ENCODE assay signal across 25 cellular contexts in genomic region chr5:161261693-161262323, GRCh38.
DNase-seq lines count a peak whose midpoint lies in the region; ATAC-seq and TF ChIP-seq lines count a peak whose summit lies in the region.
"Had no signal": no experiment of that assay in that cellular context is flagged by ENCODE, and none has a peak within 500 bp of the region (broad histone marks: within the 10 kb centered on the region; RNA-seq: fewer than 3 reads in every experiment).

No MANE protein-coding gene starts in this region.

- H3K27me3 ChIP-seq in Peyer's patch, result no peaks in the 10 kb centered on the region

- H3K27me3 Mint-ChIP-seq in activated CD4-positive, alpha-beta memory T cell treated with anti-CD3 and anti-CD28 coated beads, Interleukin-2, amount 10 ng/mL, durations not matched to agents 7 days and 5 days, result no peaks in the 10 kb centered on the region
- H3K27me3 Mint-ChIP-seq: CD4-positive, alpha-beta memory T cell had no signal

- no peak for TF ChIP-seq CTCF in Peyer's patch (IDR thresholded peaks at IDR 0.05)

- no peaks in the 10 kb centered on the region for H3K36me3 Mint-ChIP-seq in activated CD4-positive, alpha-beta memory T cell treated with anti-CD3 and anti-CD28 coated beads, Interleukin-2, amount 10 ng/mL, durations not matched to agents 7 days and 5 days (ENCODE audit: low read depth)
- H3K36me3 Mint-ChIP-seq: CD4-positive, alpha-beta memory T cell; mesothelial cell of epicardium; naive thymus-derived CD4-positive, alpha-beta T cell; T-cell; type B pancreatic cell had no signal

- H3K4me3 Mint-ChIP-seq in activated CD4-positive, alpha-beta memory T cell treated with anti-CD3 and anti-CD28 coated beads, Interleukin-2, amount 10 ng/mL, durations not matched to agents 7 days and 5 days, result no peak overlapping the region
- H3K4me3 Mint-ChIP-seq: CD4-positive, alpha-beta memory T cell; mesothelial cell of epicardium; naive thymus-derived CD4-positive, alpha-beta T cell; T-cell; type B pancreatic cell had no signal

- H3K36me3 ChIP-seq in Peyer's patch, result no peaks in the 10 kb centered on the region
- H3K36me3 ChIP-seq: HAP-1, SJCRH30 had no signal

- H3K4me1 Mint-ChIP-seq in activated CD4-positive, alpha-beta memory T cell treated with anti-CD3 and anti-CD28 coated beads, Interleukin-2, amount 10 ng/mL, durations not matched to agents 7 days and 5 days, result no peaks in the 10 kb centered on the region
- H3K4me1 Mint-ChIP-seq: CD4-positive, alpha-beta memory T cell; T-cell had no signal

- CTCF ChIA-PET in activated CD4-positive, alpha-beta memory T cell treated with anti-CD3 and anti-CD28 coated beads, Interleukin-2, amount 10 ng/mL, durations not matched to agents 7 days and 5 days (lab: Charles Lee), result no interaction called here

- no peak overlapping the region for H3K27ac Mint-ChIP-seq in activated CD4-positive, alpha-beta memory T cell treated with anti-CD3 and anti-CD28 coated beads, Interleukin-2, amount 10 ng/mL, durations not matched to agents 7 days and 5 days
- H3K27ac Mint-ChIP-seq: CD4-positive, alpha-beta memory T cell; mesothelial cell of epicardium; naive thymus-derived CD4-positive, alpha-beta T cell; T-cell; type B pancreatic cell had no signal

- DNase-seq in activated CD4-positive, alpha-beta memory T cell treated with anti-CD3 and anti-CD28 coated beads, Interleukin-2, amount 10 ng/mL, durations not matched to agents 7 days and 5 days, result no peak
- no peak for DNase-seq in stimulated activated CD4-positive, alpha-beta T cell treated with anti-CD3 and anti-CD28 coated beads, Interleukin-4, amount 100 ng/mL, for 24 hours
- no peak for DNase-seq in Peyer's patch
- DNase-seq: activated CD4-positive, CD25-positive, alpha-beta regulatory T cell treated with anti-CD3 and anti-CD28 coated beads, Interleukin-2, amount 50 U/mL, for 72 hours; activated effector memory CD4-positive, alpha-beta T cell treated with anti-CD3 and anti-CD28 coated beads, Interleukin-2, amount 50 U/mL, for 16 hours; CD4-positive, alpha-beta memory T cell; cerebellar nuclear complex; DMS153; KG1; MM.1S; naive thymus-derived CD4-positive, alpha-beta T cell; NCI-H146; NCI-H510A; nucleus accumbens; PC-9; SJCRH30; T-cell had no signal

- ATAC-seq in GM18508 (IDR thresholded peaks at IDR 0.05; ENCODE audit: insufficient read depth, unreplicated experiment), result peak; percentile 58
- ATAC-seq in GM19438 (IDR thresholded peaks at IDR 0.05; ENCODE audit: low read depth, unreplicated experiment), result peak; percentile 65
- ATAC-seq in HG02943 (IDR thresholded peaks at IDR 0.05; ENCODE audit: low read depth, unreplicated experiment), result peak; percentile 73
- ATAC-seq in HG03442 (IDR thresholded peaks at IDR 0.05; ENCODE audit: unreplicated experiment), result peak; percentile 50
- ATAC-seq in activated CD4-positive, CD25-positive, alpha-beta regulatory T cell treated with anti-CD3 and anti-CD28 coated beads, Interleukin-2, amount 50 U/mL, for 24 hours, result no peak
- ATAC-seq: naive thymus-derived CD4-positive, alpha-beta T cell; T-cell had no signal

- no peak overlapping the region for H3K27ac ChIP-seq in Peyer's patch
- H3K27ac ChIP-seq: PC-9, SJCRH30 had no signal

- no peak for TF ChIP-seq POLR2A in Peyer's patch (IDR thresholded peaks at IDR 0.05)

- H3K9me3 ChIP-seq in Peyer's patch, result no peaks in the 10 kb centered on the region
- H3K9me3 ChIP-seq: HAP-1, SJCRH30 had no signal

- no peaks in the 10 kb centered on the region for H3K4me1 ChIP-seq in Peyer's patch
- H3K4me1 ChIP-seq: HAP-1, SJCRH30 had no signal

- H3K4me3 ChIP-seq in Peyer's patch, result no peak overlapping the region
- H3K4me3 ChIP-seq: HAP-1, PC-9, SJCRH30 had no signal

- H3K9me3 Mint-ChIP-seq in activated CD4-positive, alpha-beta memory T cell treated with anti-CD3 and anti-CD28 coated beads, Interleukin-2, amount 10 ng/mL, durations not matched to agents 7 days and 5 days, result peaks cover 4% of the 10 kb centered on the region

- POLR2A ChIA-PET in activated CD4-positive, alpha-beta memory T cell treated with anti-CD3 and anti-CD28 coated beads, Interleukin-2, amount 10 ng/mL, durations not matched to agents 7 days and 5 days (lab: Charles Lee), result no interaction called here

Comparison
In these comparisons a context has a peak if more than half of its experiments do, and no peak if none do; other contexts are left out.
1. ATAC-seq: peak in GM18508 (single experiment), GM19438 (single experiment), HG02943 (single experiment) and HG03442 (single experiment); none in activated CD4-positive, CD25-positive, alpha-beta regulatory T cell treated with anti-CD3 and anti-CD28 coated beads, Interleukin-2, amount 50 U/mL, for 24 hours (0 of 2).